Comparison of ENCODE assay signal across 1 cellular context in genomic region chr5:146947181-146947941, GRCh38.
TF ChIP-seq lines count a peak whose summit lies in the region.

No MANE protein-coding gene starts in this region.

TF ChIP-seq in HepG2, 621 proteins besides CTCF, POLR2A, EP300 and RAD21 (continued from another document):
- TF ChIP-seq, protein P1, sequence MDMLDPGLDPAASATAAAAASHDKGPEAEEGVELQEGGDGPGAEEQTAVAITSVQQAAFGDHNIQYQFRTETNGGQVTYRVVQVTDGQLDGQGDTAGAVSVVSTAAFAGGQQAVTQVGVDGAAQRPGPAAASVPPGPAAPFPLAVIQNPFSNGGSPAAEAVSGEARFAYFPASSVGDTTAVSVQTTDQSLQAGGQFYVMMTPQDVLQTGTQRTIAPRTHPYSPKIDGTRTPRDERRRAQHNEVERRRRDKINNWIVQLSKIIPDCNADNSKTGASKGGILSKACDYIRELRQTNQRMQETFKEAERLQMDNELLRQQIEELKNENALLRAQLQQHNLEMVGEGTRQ (IDR thresholded peaks at IDR 0.05; ENCODE audit: low read depth, low read length), result peak; percentile 70
- TF ChIP-seq, protein P1 (CRISPR knock-in tag; IDR thresholded peaks at IDR 0.05; ENCODE audit: borderline replicate concordance), result peak; percentile 85; the same call in 1 of the 2 replicates
- TF ChIP-seq ZNF224 (CRISPR knock-in tag; IDR thresholded peaks at IDR 0.05) (no peak), SRSF4 (IDR thresholded peaks at IDR 0.05; ENCODE audit: low read depth, low read length, poor library complexity, severe bottlenecking) (no peak)
